Comparison of ENCODE assay signal across 2 cellular contexts in genomic region chr1:174871886-174872285, GRCh38.
TF ChIP-seq lines count a peak whose summit lies in the region.

No MANE protein-coding gene starts in this region.

TF ChIP-seq in GM23338, 12 proteins besides CTCF, POLR2A, EP300 and RAD21:
- peak; percentile 62 for TF ChIP-seq NANOG (IDR thresholded peaks at IDR 0.05; ENCODE audit: borderline replicate concordance)
- TF ChIP-seq ZNF331 (CRISPR knock-in tag; IDR thresholded peaks at IDR 0.05; ENCODE audit: low read depth) = no peak

TF ChIP-seq in H1, 55 proteins besides CTCF, POLR2A, EP300 and RAD21:
- TF ChIP-seq SP1 (IDR thresholded peaks at IDR 0.05; ENCODE audit: low read depth, low read length) (peak; percentile 85), TEAD4 (IDR thresholded peaks at IDR 0.05; ENCODE audit: low read depth, low read length) (peak; percentile 70; the same call in 1 of the 2 replicates), TBP (IDR thresholded peaks at IDR 0.05; ENCODE audit: low read depth, low read length) (0 out of 2 replicates have a peak, but pooled peaks have one; percentile 15), RBBP5 (IDR thresholded peaks at IDR 0.05; ENCODE audit: borderline replicate concordance, low read depth, low read length) (0 out of 2 replicates have a peak, but pooled peaks have one; percentile 22), ASH2L (IDR thresholded peaks at IDR 0.05; ENCODE audit: low read length) (peak; percentile 38), ATF2 (IDR thresholded peaks at IDR 0.05; ENCODE audit: low read length) (0 out of 2 replicates have a peak, but pooled peaks have one; percentile 4), POLR2AphosphoS5 (IDR thresholded peaks at IDR 0.05; ENCODE audit: low read depth, low read length) (no peak), KDM4A (IDR thresholded peaks at IDR 0.05; ENCODE audit: low read depth, low read length, severe bottlenecking) (no peak), RNF2 (IDR thresholded peaks at IDR 0.05; ENCODE audit: borderline replicate concordance, low read depth, low read length, missing control alignments, poor library complexity, severe bottlenecking) (no peak), CHD7 (IDR thresholded peaks at IDR 0.05; ENCODE audit: insufficient replicate concordance, low read length) (peak; percentile 90), TAF1 (IDR thresholded peaks at IDR 0.05; ENCODE audit: low read depth, low read length) (0 out of 2 replicates have a peak, but pooled peaks have one; percentile 21), CTBP2 (IDR thresholded peaks at IDR 0.05; ENCODE audit: borderline replicate concordance, insufficient read depth, insufficient read length, low read length) (no peak)
